Comparison of ENCODE assay signal across 21 cellular contexts in genomic region chr1:222521299-222522104, GRCh38. TPM values are rescaled to one million over a fixed set of nuclear protein-coding genes. Genes with fewer than 3 reads are reported as not detected.
DNase-seq lines count a peak whose midpoint lies in the region; ATAC-seq, FAIRE-seq and TF ChIP-seq lines count a peak whose summit lies in the region.
"Had no signal": no experiment of that assay in that cellular context is flagged by ENCODE, and none has a peak within 500 bp of the region (broad histone marks: within the 10 kb centered on the region; RNA-seq: fewer than 3 reads in every experiment).

No MANE protein-coding gene starts in this region.

- H3K4me3 Mint-ChIP-seq in MCF 10A (ENCODE audit: unreplicated experiment): no peak overlapping the region
- H3K4me3 Mint-ChIP-seq in naive thymus-derived CD4-positive, alpha-beta T cell: no peak overlapping the region
- H3K4me3 Mint-ChIP-seq: stimulated activated naive CD8-positive, alpha-beta T cell treated with anti-CD3 and anti-CD28 coated beads, Interleukin-15, Interleukin-2, amounts not matched to agents 100 ng/mL and 50 ng/mL, for 24 hours had no signal

- no peak for ATAC-seq in naive thymus-derived CD4-positive, alpha-beta T cell
- ATAC-seq in pancreas (no peak), left ventricle myocardium superior (no peak)

- CTCF ChIA-PET in MCF 10A (lab: Yijun Ruan, JAX): interaction anchor here (0.6 to 1.4 kb wide), 5 partner anchors 12 to 593 kb away, joined by 3 to 4 read pairs (median 3); no protein-coding TSS in a partner anchor
- CTCF ChIA-PET in naive thymus-derived CD4-positive, alpha-beta T cell (lab: Charles Lee): no interaction called here

- FAIRE-seq in pancreas (lab: Jason Lieb, UNC): no peak
- FAIRE-seq: frontal cortex had no signal

- no peaks in the 10 kb centered on the region for H3K9me3 ChIP-seq in breast epithelium
- no peaks in the 10 kb centered on the region for H3K9me3 ChIP-seq in naive thymus-derived CD4-positive, alpha-beta T cell (ENCODE audit: control insufficient read depth in 2 of 3, low read length in 3 of 3)
- no peaks in the 10 kb centered on the region for H3K9me3 ChIP-seq in pancreas
- H3K9me3 ChIP-seq: ovary had no signal

- intact Hi-C loops in MCF 10A (cut with micrococcal nuclease) (no loop called here), breast epithelium (cut with DNase I; ENCODE audit: low total_unique reads) (no loop called here), pancreas (cut with DNase I) (no loop called here), left ventricle myocardium superior (cut with micrococcal nuclease) (no loop called here)
- intact Hi-C loops in naive thymus-derived CD4-positive, alpha-beta T cell (cut with micrococcal nuclease): no loop called here

- H3K4me1 ChIP-seq in breast epithelium: no peaks in the 10 kb centered on the region
- no peaks in the 10 kb centered on the region for H3K4me1 ChIP-seq in naive thymus-derived CD4-positive, alpha-beta T cell (ENCODE audit: control insufficient read depth in 2 of 2, insufficient read depth in 2 of 2, low read length in 2 of 2)
- no peaks in the 10 kb centered on the region for H3K4me1 ChIP-seq in pancreas

- H3K27me3 Mint-ChIP-seq in MCF 10A (ENCODE audit: insufficient read depth, unreplicated experiment): no peaks in the 10 kb centered on the region
- H3K27me3 Mint-ChIP-seq in naive thymus-derived CD4-positive, alpha-beta T cell: peaks cover 0 to 6% (median 4%) of the 10 kb centered on the region in 5 donors

- TF ChIP-seq POLR2A in breast epithelium (IDR thresholded peaks at IDR 0.05): no peak

- peak; percentile 93 for DNase-seq in MCF 10A (ENCODE audit: unreplicated experiment)
- DNase-seq in breast epithelium (ENCODE audit: low spot score in 2 of 2): no peak
- DNase-seq in SKM-1 treated with dmso at 0.1 percent for 144 hours (lab: John Stamatoyannopoulos, UW; ENCODE audit: unreplicated experiment): peak; percentile 79
- DNase-seq in foreskin melanocyte: peak; percentile 13
- DNase-seq in COLO829 (ENCODE audit: low spot score): no peak
- no peak for DNase-seq in naive thymus-derived CD4-positive, alpha-beta T cell
- no peak for DNase-seq in pancreas
- no peak for DNase-seq in left ventricle myocardium superior
- DNase-seq: activated CD4-positive, alpha-beta T cell treated with anti-CD3 and anti-CD28 coated beads, Interleukin-2, amount 50 U/mL, for 1 hour; activated gamma-delta T cell; central memory CD4-positive, alpha-beta T cell; DMS153; left cardiac atrium; NCI-H1092; NCI-H524; ovary; stimulated activated CD4-positive, alpha-beta T cell treated with anti-CD3 and anti-CD28 coated beads, Interleukin-2, amount 100 ng/mL, for 48 hours; SW 1271 had no signal

- POLR2A ChIA-PET in MCF 10A (lab: Yijun Ruan, JAX): interaction anchor here (1.0 kb wide), 1 partner anchor 25 kb away, joined by 3 read pairs; no protein-coding TSS in a partner anchor
- POLR2A ChIA-PET in naive thymus-derived CD4-positive, alpha-beta T cell (lab: Charles Lee): no interaction called here

- WGBS in pancreas, 2 donors: 81% methylated on average over 7 of the region's 7 CpGs

- TF ChIP-seq CTCF in MCF 10A (IDR thresholded peaks at IDR 0.05; ENCODE audit: unreplicated experiment) (no peak), breast epithelium (IDR thresholded peaks at IDR 0.05) (no peak), pancreas (IDR thresholded peaks at IDR 0.05) (no peak)

- H3K36me3 Mint-ChIP-seq in MCF 10A (ENCODE audit: insufficient read depth, unreplicated experiment): no peaks in the 10 kb centered on the region
- H3K36me3 Mint-ChIP-seq in naive thymus-derived CD4-positive, alpha-beta T cell: peaks cover 0 to 7% (median 0%) of the 10 kb centered on the region in 5 donors

- BruUV-seq in MCF 10A (replicated peaks; lab: Mats Ljungman, UMichigan): no TSS peak

- H3K27ac ChIP-seq in breast epithelium (no peak overlapping the region), pancreas (no peak overlapping the region)
- no peak overlapping the region for H3K27ac ChIP-seq in naive thymus-derived CD4-positive, alpha-beta T cell (ENCODE audit: low read depth, low read length)
- H3K27ac ChIP-seq: 22Rv1, ovary had no signal

- H3K4me3 ChIP-seq in breast epithelium (no peak overlapping the region), pancreas (no peak overlapping the region)
- no peak overlapping the region for H3K4me3 ChIP-seq in naive thymus-derived CD4-positive, alpha-beta T cell (ENCODE audit: low read length)
- H3K4me3 ChIP-seq: ovary had no signal

- peak overlapping the region; percentile 25 for H3K27ac Mint-ChIP-seq in MCF 10A (ENCODE audit: low read depth, unreplicated experiment)
- peak overlapping the region in 1 of 9 donors; percentile 8 for H3K27ac Mint-ChIP-seq in naive thymus-derived CD4-positive, alpha-beta T cell
- H3K27ac Mint-ChIP-seq: stimulated activated naive CD8-positive, alpha-beta T cell treated with anti-CD3 and anti-CD28 coated beads, Interleukin-15, Interleukin-2, amounts not matched to agents 100 ng/mL and 50 ng/mL, for 24 hours had no signal

- H3K9me3 Mint-ChIP-seq in MCF 10A (ENCODE audit: unreplicated experiment): peaks cover 6% of the 10 kb centered on the region
- H3K9me3 Mint-ChIP-seq in naive thymus-derived CD4-positive, alpha-beta T cell: peaks cover 0 to 12% (median 4%) of the 10 kb centered on the region in 11 donors

- H3K27me3 ChIP-seq in breast epithelium (no peaks in the 10 kb centered on the region), pancreas (no peaks in the 10 kb centered on the region)
- H3K27me3 ChIP-seq in naive thymus-derived CD4-positive, alpha-beta T cell (ENCODE audit: control insufficient read depth in 2 of 2, insufficient read depth in 2 of 2, low read length in 2 of 2): no peaks in the 10 kb centered on the region
- H3K27me3 ChIP-seq: ovary had no signal

- H3K36me3 ChIP-seq in breast epithelium (no peaks in the 10 kb centered on the region), pancreas (no peaks in the 10 kb centered on the region)
- H3K36me3 ChIP-seq in naive thymus-derived CD4-positive, alpha-beta T cell (ENCODE audit: control insufficient read depth in 2 of 3, insufficient read depth in 3 of 3, low read length in 3 of 3): no peaks in the 10 kb centered on the region
- H3K36me3 ChIP-seq: ovary had no signal

- H3K4me1 Mint-ChIP-seq in MCF 10A (ENCODE audit: insufficient read depth, unreplicated experiment): peaks cover 20% of the 10 kb centered on the region
- no peaks in the 10 kb centered on the region for H3K4me1 Mint-ChIP-seq in naive thymus-derived CD4-positive, alpha-beta T cell

RNA-seq across cellular contexts. Expression of gene HHIPL2, which starts 26.4 kb away (rescaled TPM):
- total RNA-seq in MCF 10A (2022) (1.1 and 1.7 TPM in 2 replicates), breast epithelium (under 1 TPM in 2 of 3 donors, not detected in 1; 0.59 to 0.98 TPM), pancreas (under 1 TPM in 3 of 6 donors, not detected in 3; 0.06 to 0.46 (median 0.28) TPM), left ventricle myocardium superior (not detected)
- under 1 TPM; 0.17 to 0.98 (median 0.49) TPM for total RNA-seq in naive thymus-derived CD4-positive, alpha-beta T cell
- not detected for polyA plus RNA-seq in naive thymus-derived CD4-positive, alpha-beta T cell
- polyA plus RNA-seq in pancreas: 1 to 10 TPM in 1 of 2 donors, under 1 TPM in 1; 0.46 to 1.3 TPM

Comparison
In these comparisons a context has a peak if more than half of its experiments do, and no peak if none do; other contexts are left out.
1. DNase-seq: peak in MCF 10A (single experiment), SKM-1 treated with dmso at 0.1 percent for 144 hours (single experiment) and foreskin melanocyte (single experiment); none in breast epithelium (0 of 2), COLO829 (single experiment), naive thymus-derived CD4-positive, alpha-beta T cell (0 of 9), pancreas (0 of 6) and left ventricle myocardium superior (single experiment).